8 cellular contexts compared by ENCODE assay signal in the genomic region with DNA sequence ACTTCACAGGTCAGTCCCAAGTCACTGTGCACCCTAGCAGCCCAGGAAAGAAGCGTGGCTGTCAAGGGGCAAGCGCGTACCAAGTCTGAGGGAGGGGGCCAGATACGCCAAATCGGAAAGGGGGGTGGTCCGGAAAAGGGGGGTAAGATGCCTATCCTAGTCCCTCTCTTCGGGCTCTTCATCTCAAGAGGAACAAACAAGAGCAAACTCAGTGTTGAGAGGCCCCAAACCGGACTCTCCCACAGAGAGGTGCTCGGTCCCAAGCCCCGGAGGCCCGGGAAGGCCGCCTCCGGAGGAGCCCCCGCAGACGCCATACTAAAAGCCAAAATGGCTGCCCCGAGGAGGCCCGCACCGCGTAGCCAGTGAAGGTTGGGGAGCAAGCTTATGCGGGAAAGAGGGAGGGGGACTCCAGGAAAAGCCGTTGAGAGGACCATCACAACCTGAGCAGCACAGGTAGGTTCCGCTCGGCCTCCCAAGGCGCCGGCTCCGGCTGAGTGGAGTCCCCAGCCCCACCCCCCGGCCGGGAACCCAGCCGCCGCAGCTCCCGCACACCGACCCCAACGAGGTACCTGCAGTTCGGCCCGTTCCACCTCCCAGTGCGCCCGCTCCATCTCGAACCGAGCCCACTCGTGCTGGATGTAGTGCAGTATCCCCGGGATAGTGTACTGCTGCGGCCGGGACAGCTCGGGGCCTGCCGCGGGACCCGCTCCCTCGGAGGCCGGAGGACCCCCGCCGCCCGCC. TPM values are rescaled to one million over a fixed set of nuclear protein-coding genes. Genes with fewer than 3 reads are reported as not detected.
DNase-seq lines count a peak whose midpoint lies in the region; ATAC-seq and TF ChIP-seq lines count a peak whose summit lies in the region.

A gene with protein sequence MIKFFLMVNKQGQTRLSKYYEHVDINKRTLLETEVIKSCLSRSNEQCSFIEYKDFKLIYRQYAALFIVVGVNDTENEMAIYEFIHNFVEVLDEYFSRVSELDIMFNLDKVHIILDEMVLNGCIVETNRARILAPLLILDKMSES (plus strand): TSS at position 315 of the 741 bp plus-strand sequence. CDS start 40,548 bp downstream, outside the sequence.

- in situ Hi-C loops in G401 (cut with HindIII; ENCODE audit: low sequenced_read_pairs) = no loop called here

- TF ChIP-seq CTCF in HFFc6 (IDR thresholded peaks at IDR 0.05) = no peak

- DNase-seq in G401 (ENCODE audit: low spot score) (peak; percentile 46), HFFc6 (no peak), NCI-H510A (lab: John Stamatoyannopoulos, UW) (peak; percentile 6), mesenteric fat pad (ENCODE audit: low spot score) (peak; percentile 90)
- DNase-seq in activated CD8-positive, alpha-beta memory T cell treated with anti-CD3 and anti-CD28 coated beads for 24 hours = peak; percentile 84
- peak; percentile 35 to 45 (median 38) for DNase-seq in effector memory CD8-positive, alpha-beta T cell
- DNase-seq in stimulated activated CD8-positive, alpha-beta memory T cell treated with anti-CD3 and anti-CD28 coated beads, Interleukin-15, amount 100 ng/mL, for 24 hours (ENCODE audit: low read depth) = peak; percentile 23

- no peaks in the 10 kb centered on the region; the same call in 1 of the 2 replicates for H3K27me3 Mint-ChIP-seq in HFFc6 (ENCODE audit: insufficient read depth)
- no peaks in the 10 kb centered on the region for H3K27me3 Mint-ChIP-seq in effector memory CD8-positive, alpha-beta T cell

- peak within 1 kb of the TSS; percentile 100 for H3K27ac Mint-ChIP-seq in HFFc6
- peak within 1 kb of the TSS; percentile 98 for H3K27ac Mint-ChIP-seq in effector memory CD8-positive, alpha-beta T cell

- ATAC-seq in effector memory CD8-positive, alpha-beta T cell (replicated peaks) = peak; percentile 30
- ATAC-seq in HG02938 (IDR thresholded peaks at IDR 0.05; ENCODE audit: unreplicated experiment) = no peak

- no peaks in the 10 kb centered on the region for H3K9me3 Mint-ChIP-seq in HFFc6
- H3K9me3 Mint-ChIP-seq in effector memory CD8-positive, alpha-beta T cell = no peaks in the 10 kb centered on the region

- peaks cover 46% of the 10 kb centered on the region for H3K4me1 Mint-ChIP-seq in HFFc6 (ENCODE audit: low read depth)
- peaks cover 24 to 45% of the 10 kb centered on the region in 2 donors for H3K4me1 Mint-ChIP-seq in effector memory CD8-positive, alpha-beta T cell (ENCODE audit: low read depth in 2 of 2)

- peak within 1 kb of the TSS; percentile 92 for H3K4me3 Mint-ChIP-seq in HFFc6
- H3K4me3 Mint-ChIP-seq in effector memory CD8-positive, alpha-beta T cell = peak within 1 kb of the TSS; percentile 97 to 99

- peaks cover 20% of the 10 kb centered on the region for H3K36me3 Mint-ChIP-seq in HFFc6 (ENCODE audit: low read depth)
- H3K36me3 Mint-ChIP-seq in effector memory CD8-positive, alpha-beta T cell (ENCODE audit: insufficient read depth) = peaks cover 27% of the 10 kb centered on the region

RNA-seq across cellular contexts. Expression of the gene that starts here (rescaled TPM):
- 5.2 and 12.6 TPM in 2 replicates for total RNA-seq in G401 (2014; rRNA removed; shearing (Covaris generic))
- total RNA-seq in HFFc6 (2021; fragmentation: NEBNext Ultra II Directional; extraction: Animal tissue kit (Norgen Biotek cat#: 25700)) = 10 to 100 TPM in 1 of 6 experiments, 1 to 10 TPM in 5; 6.5 to 10.0 (median 7.5) TPM
- 7.3 TPM for total RNA-seq in mesenteric fat pad
